10 cellular contexts compared by ENCODE assay signal in genomic region chr17:17351901-17352781, GRCh38. TPM values are rescaled to one million over a fixed set of nuclear protein-coding genes. Genes with fewer than 3 reads are reported as not detected.
DNase-seq lines count a peak whose midpoint lies in the region; TF ChIP-seq lines count a peak whose summit lies in the region.
"Had no signal": no experiment of that assay in that cellular context is flagged by ENCODE, and none has a peak within 500 bp of the region (broad histone marks: within the 10 kb centered on the region; RNA-seq: fewer than 3 reads in every experiment).

No MANE protein-coding gene starts in this region.

- H3K27ac ChIP-seq in SJCRH30 (peak overlapping the region; percentile 86), prostate gland (no peak overlapping the region)

- no peaks in the 10 kb centered on the region for H3K36me3 ChIP-seq in H7 (replicated peaks; ENCODE audit: control insufficient read depth, insufficient read depth, low read length)
- no peaks in the 10 kb centered on the region for H3K36me3 ChIP-seq in SJCRH30
- H3K36me3 ChIP-seq in prostate gland = no peaks in the 10 kb centered on the region

- peaks cover 2% of the 10 kb centered on the region for H3K4me1 Mint-ChIP-seq in activated naive CD4-positive, alpha-beta T cell treated with anti-CD3 and anti-CD28 coated beads, Interleukin-2, amount 10 ng/mL, durations not matched to agents 7 days and 5 days

- no peaks in the 10 kb centered on the region for H3K9me3 Mint-ChIP-seq in activated naive CD4-positive, alpha-beta T cell treated with anti-CD3 and anti-CD28 coated beads, Interleukin-2, amount 10 ng/mL, durations not matched to agents 7 days and 5 days
- H3K9me3 Mint-ChIP-seq: activated T-cell treated with anti-CD3 and anti-CD28 coated beads, Interleukin-2, amount 50 U/mL, for 4 hours had no signal

- intact Hi-C loops in posterior cingulate gyrus (cut with DNase I) = no loop called here
- intact Hi-C loops in prostate gland (cut with DNase I) = loop anchor here (10.0 kb wide), 1 partner anchor 683 kb away; the partner anchor contains the start of genes ATPAF2 and GID4

- no peak overlapping the region for H3K4me3 Mint-ChIP-seq in activated naive CD4-positive, alpha-beta T cell treated with anti-CD3 and anti-CD28 coated beads, Interleukin-2, amount 10 ng/mL, durations not matched to agents 7 days and 5 days
- H3K4me3 Mint-ChIP-seq: activated T-cell treated with anti-CD3 and anti-CD28 coated beads, Interleukin-2, amount 50 U/mL, for 4 hours had no signal

- 66% methylated on average over 35 of the region's 35 CpGs for WGBS in prostate gland

- CTCF ChIA-PET in activated naive CD4-positive, alpha-beta T cell treated with anti-CD3 and anti-CD28 coated beads, Interleukin-2, amount 10 ng/mL, durations not matched to agents 7 days and 5 days (lab: Charles Lee) = interaction anchor here (0.7 to 1.3 kb wide), 3 partner anchors 145 to 290 kb away, joined by 3 to 5 read pairs (median 3); partner anchors contain the start of gene RASD1

- H3K27me3 ChIP-seq in H7 (ENCODE audit: control insufficient read depth, insufficient read depth, low read length) (no peaks in the 10 kb centered on the region), SJCRH30 (no peaks in the 10 kb centered on the region), prostate gland (replicated peaks; ENCODE audit: insufficient read depth) (no peaks in the 10 kb centered on the region)

- H3K36me3 Mint-ChIP-seq in activated naive CD4-positive, alpha-beta T cell treated with anti-CD3 and anti-CD28 coated beads, Interleukin-2, amount 10 ng/mL, durations not matched to agents 7 days and 5 days = no peaks in the 10 kb centered on the region

- H3K9me3 ChIP-seq in SJCRH30 (replicated peaks) (no peaks in the 10 kb centered on the region), prostate gland (no peaks in the 10 kb centered on the region)

- TF ChIP-seq CTCF in prostate gland (IDR thresholded peaks at IDR 0.05) = no peak

- H3K4me1 ChIP-seq in SJCRH30 (peaks cover 57% of the 10 kb centered on the region), prostate gland (replicated peaks) (no peaks in the 10 kb centered on the region)

- no peak overlapping the region for H3K27ac Mint-ChIP-seq in activated naive CD4-positive, alpha-beta T cell treated with anti-CD3 and anti-CD28 coated beads, Interleukin-2, amount 10 ng/mL, durations not matched to agents 7 days and 5 days

- DNase-seq in H7 (peak; percentile 55), SJCRH30 (peak; percentile 98 to 99), foreskin melanocyte (peak; percentile 84), posterior cingulate gyrus (peak in 8 of 10 donors; percentile 18 to 91 (median 49)), DMS153 treated with DMSO at 0.1 percent for 48 hours (lab: John Stamatoyannopoulos, UW; ENCODE audit: unreplicated experiment) (no peak), OCI-M2 (lab: John Stamatoyannopoulos, UW; ENCODE audit: unreplicated experiment) (no peak), prostate gland (ENCODE audit: low spot score) (no peak)
- no peak for DNase-seq in activated naive CD4-positive, alpha-beta T cell treated with anti-CD3 and anti-CD28 coated beads, Interleukin-2, amount 10 ng/mL, durations not matched to agents 7 days and 5 days
- DNase-seq: activated T-cell treated with anti-CD3 and anti-CD28 coated beads, Interleukin-2, amount 50 U/mL, for 4 hours; NCI-H1048 had no signal

- H3K27me3 Mint-ChIP-seq in activated naive CD4-positive, alpha-beta T cell treated with anti-CD3 and anti-CD28 coated beads, Interleukin-2, amount 10 ng/mL, durations not matched to agents 7 days and 5 days = peaks cover 3% of the 10 kb centered on the region

- H3K4me3 ChIP-seq in H7 (ENCODE audit: insufficient read depth, low read depth, low read length) = no peak overlapping the region
- peak overlapping the region; percentile 27 for H3K4me3 ChIP-seq in SJCRH30
- H3K4me3 ChIP-seq in prostate gland = no peak overlapping the region

- no peak for TF ChIP-seq POLR2A in prostate gland (IDR thresholded peaks at IDR 0.05)

RNA-seq across cellular contexts. Expression of gene NT5M, which starts 49.0 kb away (rescaled TPM):
- total RNA-seq in H7 (2014; rRNA removed; shearing (Covaris generic)) = 14.5 and 41.2 TPM in 2 replicates
- 4.2 and 4.4 TPM in 2 replicates for total RNA-seq in SJCRH30 (2014; rRNA removed; shearing (Covaris generic))
- total RNA-seq in prostate gland = 10 to 100 TPM in 1 of 2 donors, 1 to 10 TPM in 1; 7.6 to 35.2 TPM

Comparison
In these comparisons a context has a peak if more than half of its experiments do, and no peak if none do; other contexts are left out.
1. DNase-seq: peak in H7 (single experiment), SJCRH30 (2 of 2), foreskin melanocyte (single experiment) and posterior cingulate gyrus (8 of 10); none in DMS153 treated with DMSO at 0.1 percent for 48 hours (single experiment), activated naive CD4-positive, alpha-beta T cell treated with anti-CD3 and anti-CD28 coated beads, Interleukin-2, amount 10 ng/mL, durations not matched to agents 7 days and 5 days (single experiment), OCI-M2 (single experiment) and prostate gland (single experiment).